8 cellular contexts compared by ENCODE assay signal in genomic region chr3:194333212-194333980, GRCh38. TPM values are rescaled to one million over a fixed set of nuclear protein-coding genes. Genes with fewer than 3 reads are reported as not detected.
DNase-seq lines count a peak whose midpoint lies in the region; ATAC-seq, FAIRE-seq and TF ChIP-seq lines count a peak whose summit lies in the region.

No MANE protein-coding gene starts in this region.

- H3K27ac Mint-ChIP-seq in activated T-helper 2 cell treated with anti-CD3 and anti-CD28 coated beads, Interferon-gamma antibody, Interleukin-2, Interleukin-4, amounts not matched to agents 10 μg/mL and 5 μg/mL and 100 μg/mL, durations not matched to agents 14 hours and 24 hours and 36 hours: no peak overlapping the region

- H3K9me3 Mint-ChIP-seq in activated T-helper 2 cell treated with anti-CD3 and anti-CD28 coated beads, Interferon-gamma antibody, Interleukin-2, Interleukin-4, amounts not matched to agents 10 μg/mL and 5 μg/mL and 100 μg/mL, durations not matched to agents 14 hours and 24 hours and 36 hours: no peaks in the 10 kb centered on the region

- no peak overlapping the region for H3K27ac ChIP-seq in DOHH2 (ENCODE audit: low read depth, low read length)
- no peak overlapping the region for H3K27ac ChIP-seq in prostate gland

- H3K4me1 ChIP-seq in DOHH2 (ENCODE audit: control insufficient read depth, low read length): peaks cover 5% of the 10 kb centered on the region; the same call in 1 of the 2 replicates
- H3K4me1 ChIP-seq in prostate gland (replicated peaks): peaks cover 5% of the 10 kb centered on the region

- FAIRE-seq in H54 (lab: Jason Lieb, UNC) (peak; percentile 60), urothelium cell line (lab: Jason Lieb, UNC) (peak; percentile 67)

- H3K36me3 ChIP-seq in DOHH2 (ENCODE audit: control insufficient read depth, low read length): no peaks in the 10 kb centered on the region
- no peaks in the 10 kb centered on the region for H3K36me3 ChIP-seq in MG63
- no peaks in the 10 kb centered on the region for H3K36me3 ChIP-seq in prostate gland

- H3F3A ChIP-seq in DOHH2 (ENCODE audit: control insufficient read depth, insufficient read depth): no peaks in the 10 kb centered on the region

- intact Hi-C loops in activated T-helper 2 cell treated with anti-CD3 and anti-CD28 coated beads, Interferon-gamma antibody, Interleukin-2, Interleukin-4, amounts not matched to agents 10 μg/mL and 5 μg/mL and 100 μg/mL, durations not matched to agents 14 hours and 24 hours and 36 hours (cut with micrococcal nuclease): loop anchor here (1.0 to 5.0 kb wide), 3 partner anchors 71 to 263 kb away; no protein-coding TSS in a partner anchor
- intact Hi-C loops in Right ventricle myocardium inferior (cut with DNase I) (loop anchor here (2.0 to 10.0 kb wide), 2 partner anchors 71 to 669 kb away; no protein-coding TSS in a partner anchor), prostate gland (cut with DNase I) (loop anchor here (10.0 kb wide), 1 partner anchor 261 kb away; no protein-coding TSS in a partner anchor)

- peaks cover 8% of the 10 kb centered on the region for H3K4me1 Mint-ChIP-seq in activated T-helper 2 cell treated with anti-CD3 and anti-CD28 coated beads, Interferon-gamma antibody, Interleukin-2, Interleukin-4, amounts not matched to agents 10 μg/mL and 5 μg/mL and 100 μg/mL, durations not matched to agents 14 hours and 24 hours and 36 hours (ENCODE audit: low read depth)

- H3K27me3 Mint-ChIP-seq in activated T-helper 2 cell treated with anti-CD3 and anti-CD28 coated beads, Interferon-gamma antibody, Interleukin-2, Interleukin-4, amounts not matched to agents 10 μg/mL and 5 μg/mL and 100 μg/mL, durations not matched to agents 14 hours and 24 hours and 36 hours (ENCODE audit: low read depth): peaks cover 28% of the 10 kb centered on the region

- H3K9me2 ChIP-seq in DOHH2 (replicated peaks; ENCODE audit: control insufficient read depth, low read length): no peaks in the 10 kb centered on the region

- ATAC-seq in Right ventricle myocardium inferior: peak; percentile 92

- no peaks in the 10 kb centered on the region for H3K79me2 ChIP-seq in DOHH2 (ENCODE audit: control insufficient read depth, low read length)

- DNase-seq in H54 (ENCODE audit: insufficient read length, low spot score) (peak; percentile 89), MG63 (peak; percentile 88), Right ventricle myocardium inferior (ENCODE audit: missing footprints) (peak; percentile 94), prostate gland (ENCODE audit: low spot score) (peak; percentile 85), urothelium cell line (ENCODE audit: low spot score) (peak; percentile 87), NCI-H128 (lab: John Stamatoyannopoulos, UW; ENCODE audit: unreplicated experiment) (no peak)
- peak; percentile 83 for DNase-seq in activated T-helper 2 cell treated with anti-CD3 and anti-CD28 coated beads, Interferon-gamma antibody, Interleukin-2, Interleukin-4, amounts not matched to agents 10 μg/mL and 5 μg/mL and 100 μg/mL, durations not matched to agents 14 hours and 24 hours and 36 hours (ENCODE audit: low spot score)

- H3K4me3 Mint-ChIP-seq in activated T-helper 2 cell treated with anti-CD3 and anti-CD28 coated beads, Interferon-gamma antibody, Interleukin-2, Interleukin-4, amounts not matched to agents 10 μg/mL and 5 μg/mL and 100 μg/mL, durations not matched to agents 14 hours and 24 hours and 36 hours (ENCODE audit: low read depth): peak overlapping the region; percentile 70

- H3K9me3 ChIP-seq in DOHH2 (ENCODE audit: control insufficient read depth, insufficient read depth, low read length) (no peaks in the 10 kb centered on the region), MG63 (no peaks in the 10 kb centered on the region), prostate gland (no peaks in the 10 kb centered on the region)

- H3K4me3 ChIP-seq in DOHH2 (ENCODE audit: low read length) (peak overlapping the region; percentile 11; the same call in 1 of the 2 replicates), MG63 (peak overlapping the region; percentile 50), prostate gland (peak overlapping the region; percentile 24 to 39)

- H3K4me2 ChIP-seq in DOHH2 (ENCODE audit: low read length): peak overlapping the region; percentile 49

- no peak for TF ChIP-seq POLR2A in H54 (IDR thresholded peaks at IDR 0.05; ENCODE audit: low read depth, low read length)
- TF ChIP-seq POLR2A in prostate gland (IDR thresholded peaks at IDR 0.05): no peak

- H3K36me3 Mint-ChIP-seq in activated T-helper 2 cell treated with anti-CD3 and anti-CD28 coated beads, Interferon-gamma antibody, Interleukin-2, Interleukin-4, amounts not matched to agents 10 μg/mL and 5 μg/mL and 100 μg/mL, durations not matched to agents 14 hours and 24 hours and 36 hours (ENCODE audit: low read depth): no peaks in the 10 kb centered on the region

- peak; percentile 97 for TF ChIP-seq CTCF in DOHH2 (IDR thresholded peaks at IDR 0.05; ENCODE audit: low read depth, low read length, poor library complexity, severe bottlenecking)
- TF ChIP-seq CTCF in prostate gland (IDR thresholded peaks at IDR 0.05): peak; percentile 93 to 99 (median 98)

- WGBS in prostate gland: 3% methylated on average over 62 of the region's 69 CpGs

- no peaks in the 10 kb centered on the region for H4K20me1 ChIP-seq in DOHH2 (ENCODE audit: control insufficient read depth, insufficient read depth, low read depth, low read length)

- H3K27me3 ChIP-seq in DOHH2 (ENCODE audit: control insufficient read depth, low read length) (peaks cover 26% of the 10 kb centered on the region), MG63 (no peaks in the 10 kb centered on the region; the same call in 1 of the 2 replicates), prostate gland (replicated peaks; ENCODE audit: insufficient read depth) (no peaks in the 10 kb centered on the region)

RNA-seq across cellular contexts. Expression of gene CPN2, which starts 17.7 kb away (rescaled TPM):
- not detected in 2 replicates for total RNA-seq in MG63 (2014; rRNA removed; shearing (Covaris generic); ENCODE audit: low replicate concordance)
- total RNA-seq in activated T-helper 2 cell treated with anti-CD3 and anti-CD28 coated beads, Interferon-gamma antibody, Interleukin-2, Interleukin-4, amounts not matched to agents 10 μg/mL and 5 μg/mL and 100 μg/mL, durations not matched to agents 14 hours and 24 hours and 36 hours: not detected in 2 replicates
- 2.3 TPM for total RNA-seq in Right ventricle myocardium inferior
- 1 to 10 TPM in 1 of 2 donors, not detected in 1; 1.3 TPM for total RNA-seq in prostate gland

RNA-seq across cellular contexts. Expression of gene LRRC15, which starts 36.1 kb away (rescaled TPM):
- 0.07 and 0.49 TPM in 2 replicates for total RNA-seq in MG63 (2014; rRNA removed; shearing (Covaris generic); ENCODE audit: low replicate concordance)
- not detected in 2 replicates for total RNA-seq in activated T-helper 2 cell treated with anti-CD3 and anti-CD28 coated beads, Interferon-gamma antibody, Interleukin-2, Interleukin-4, amounts not matched to agents 10 μg/mL and 5 μg/mL and 100 μg/mL, durations not matched to agents 14 hours and 24 hours and 36 hours
- total RNA-seq in Right ventricle myocardium inferior (0.14 TPM), prostate gland (1 to 10 TPM in 1 of 2 donors, not detected in 1; 1.1 TPM)
